ENCODE assay signal across 1 cellular context in the genomic region with DNA sequence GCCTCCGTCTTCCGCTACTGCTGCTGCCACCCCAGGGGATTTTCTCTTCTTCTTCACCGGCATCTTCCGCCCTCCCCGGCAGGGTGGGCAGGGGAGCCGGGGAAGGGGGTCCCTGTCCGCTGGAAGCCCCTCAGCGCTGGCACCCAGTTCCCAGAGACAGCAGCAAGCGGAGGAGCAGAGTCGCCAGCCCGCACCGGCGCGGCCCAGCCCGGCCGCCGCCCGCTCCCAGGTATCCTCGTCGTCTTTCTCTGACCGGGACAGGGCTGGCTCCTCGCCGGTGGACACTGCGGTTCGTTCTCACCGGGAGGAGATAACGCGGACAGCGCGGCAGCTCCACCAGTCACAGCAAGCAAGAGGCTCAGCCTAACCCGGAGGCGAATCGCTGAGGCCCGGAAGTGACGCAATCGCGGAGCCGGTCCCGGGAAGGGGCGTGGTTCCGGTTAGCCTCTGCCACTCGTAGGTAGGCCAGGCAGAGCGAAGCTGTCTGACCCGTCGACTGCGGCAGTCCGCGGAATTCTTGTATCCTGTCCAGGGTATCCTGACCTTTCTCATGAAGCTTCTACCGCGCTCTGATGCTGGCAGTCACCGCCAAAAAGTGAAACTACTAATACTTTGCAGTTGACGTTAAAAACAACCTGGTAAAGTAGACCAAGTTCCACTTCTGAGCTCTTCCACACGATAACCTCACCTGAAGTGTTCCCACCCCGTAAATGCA.
TF ChIP-seq lines count a peak whose summit lies in the region.

TSS of gene DCUN1D5 (minus strand) at position 351 of the 715 bp plus-strand sequence. CDS start at position 63, 288 bp downstream.

TF ChIP-seq in K562, 482 proteins besides CTCF, POLR2A, EP300 and RAD21 (continued from another document and continues in another):
- TF ChIP-seq ZNF511 (CRISPR knock-in tag; IDR thresholded peaks at IDR 0.05) (0 out of 2 replicates have a peak, but pooled peaks have one; percentile 81), NFE2 (IDR thresholded peaks at IDR 0.05; ENCODE audit: low read depth) (no peak), NR2C2 (CRISPR knock-in tag; IDR thresholded peaks at IDR 0.05) (peak; percentile 96), NR2C2 (tag; IDR thresholded peaks at IDR 0.05) (peak; percentile 99), CBX1 (IDR thresholded peaks at IDR 0.05; ENCODE audit: low read depth) (peak; percentile 68; the same call in 1 of the 2 replicates), ETV1 (tag; conservative IDR thresholded peaks at IDR 0.05; ENCODE audit: low read depth) (peak; percentile 71), ZNF507 (tag; conservative IDR thresholded peaks at IDR 0.05) (no peak), ZBTB11 (CRISPR knock-in tag; IDR thresholded peaks at IDR 0.05) (peak in 2 of 3 experiments; percentile 77 to 94; a peak in 4 of 6 replicates), ZNF57 (CRISPR knock-in tag; IDR thresholded peaks at IDR 0.05) (no peak), SOX6 (IDR thresholded peaks at IDR 0.05) (peak; percentile 21; the same call in 1 of the 2 replicates), ILF3 (IDR thresholded peaks at IDR 0.05; ENCODE audit: borderline replicate concordance) (no peak), ZNF780A (CRISPR knock-in tag; IDR thresholded peaks at IDR 0.05) (no peak), PRMT5 (CRISPR knock-in tag; IDR thresholded peaks at IDR 0.05) (no peak), ZFP30 (CRISPR knock-in tag; IDR thresholded peaks at IDR 0.05; ENCODE audit: borderline replicate concordance) (no peak), ZBTB9 (CRISPR knock-in tag; IDR thresholded peaks at IDR 0.05) (no peak), DIDO1 (tag; IDR thresholded peaks at IDR 0.05; ENCODE audit: low read depth) (0 out of 2 replicates have a peak, but pooled peaks have one; percentile 58), MLX (CRISPR knock-in tag; conservative IDR thresholded peaks at IDR 0.05) (no peak), XRCC3 (IDR thresholded peaks at IDR 0.05) (no peak), ZHX1 (conservative IDR thresholded peaks at IDR 0.05; ENCODE audit: low read length) (no peak), DDX20 (tag; IDR thresholded peaks at IDR 0.05; ENCODE audit: low read depth) (no peak), TRIM24 (IDR thresholded peaks at IDR 0.05) (peak; percentile 10 to 63; a peak in 2 of 4 replicates), HLTF (IDR thresholded peaks at IDR 0.05) (no peak), HOXB6 (CRISPR knock-in tag; IDR thresholded peaks at IDR 0.05; ENCODE audit: borderline replicate concordance) (no peak), STAG1 (CRISPR knock-in tag; IDR thresholded peaks at IDR 0.05; ENCODE audit: borderline replicate concordance) (no peak)
- TF ChIP-seq, protein P1, sequence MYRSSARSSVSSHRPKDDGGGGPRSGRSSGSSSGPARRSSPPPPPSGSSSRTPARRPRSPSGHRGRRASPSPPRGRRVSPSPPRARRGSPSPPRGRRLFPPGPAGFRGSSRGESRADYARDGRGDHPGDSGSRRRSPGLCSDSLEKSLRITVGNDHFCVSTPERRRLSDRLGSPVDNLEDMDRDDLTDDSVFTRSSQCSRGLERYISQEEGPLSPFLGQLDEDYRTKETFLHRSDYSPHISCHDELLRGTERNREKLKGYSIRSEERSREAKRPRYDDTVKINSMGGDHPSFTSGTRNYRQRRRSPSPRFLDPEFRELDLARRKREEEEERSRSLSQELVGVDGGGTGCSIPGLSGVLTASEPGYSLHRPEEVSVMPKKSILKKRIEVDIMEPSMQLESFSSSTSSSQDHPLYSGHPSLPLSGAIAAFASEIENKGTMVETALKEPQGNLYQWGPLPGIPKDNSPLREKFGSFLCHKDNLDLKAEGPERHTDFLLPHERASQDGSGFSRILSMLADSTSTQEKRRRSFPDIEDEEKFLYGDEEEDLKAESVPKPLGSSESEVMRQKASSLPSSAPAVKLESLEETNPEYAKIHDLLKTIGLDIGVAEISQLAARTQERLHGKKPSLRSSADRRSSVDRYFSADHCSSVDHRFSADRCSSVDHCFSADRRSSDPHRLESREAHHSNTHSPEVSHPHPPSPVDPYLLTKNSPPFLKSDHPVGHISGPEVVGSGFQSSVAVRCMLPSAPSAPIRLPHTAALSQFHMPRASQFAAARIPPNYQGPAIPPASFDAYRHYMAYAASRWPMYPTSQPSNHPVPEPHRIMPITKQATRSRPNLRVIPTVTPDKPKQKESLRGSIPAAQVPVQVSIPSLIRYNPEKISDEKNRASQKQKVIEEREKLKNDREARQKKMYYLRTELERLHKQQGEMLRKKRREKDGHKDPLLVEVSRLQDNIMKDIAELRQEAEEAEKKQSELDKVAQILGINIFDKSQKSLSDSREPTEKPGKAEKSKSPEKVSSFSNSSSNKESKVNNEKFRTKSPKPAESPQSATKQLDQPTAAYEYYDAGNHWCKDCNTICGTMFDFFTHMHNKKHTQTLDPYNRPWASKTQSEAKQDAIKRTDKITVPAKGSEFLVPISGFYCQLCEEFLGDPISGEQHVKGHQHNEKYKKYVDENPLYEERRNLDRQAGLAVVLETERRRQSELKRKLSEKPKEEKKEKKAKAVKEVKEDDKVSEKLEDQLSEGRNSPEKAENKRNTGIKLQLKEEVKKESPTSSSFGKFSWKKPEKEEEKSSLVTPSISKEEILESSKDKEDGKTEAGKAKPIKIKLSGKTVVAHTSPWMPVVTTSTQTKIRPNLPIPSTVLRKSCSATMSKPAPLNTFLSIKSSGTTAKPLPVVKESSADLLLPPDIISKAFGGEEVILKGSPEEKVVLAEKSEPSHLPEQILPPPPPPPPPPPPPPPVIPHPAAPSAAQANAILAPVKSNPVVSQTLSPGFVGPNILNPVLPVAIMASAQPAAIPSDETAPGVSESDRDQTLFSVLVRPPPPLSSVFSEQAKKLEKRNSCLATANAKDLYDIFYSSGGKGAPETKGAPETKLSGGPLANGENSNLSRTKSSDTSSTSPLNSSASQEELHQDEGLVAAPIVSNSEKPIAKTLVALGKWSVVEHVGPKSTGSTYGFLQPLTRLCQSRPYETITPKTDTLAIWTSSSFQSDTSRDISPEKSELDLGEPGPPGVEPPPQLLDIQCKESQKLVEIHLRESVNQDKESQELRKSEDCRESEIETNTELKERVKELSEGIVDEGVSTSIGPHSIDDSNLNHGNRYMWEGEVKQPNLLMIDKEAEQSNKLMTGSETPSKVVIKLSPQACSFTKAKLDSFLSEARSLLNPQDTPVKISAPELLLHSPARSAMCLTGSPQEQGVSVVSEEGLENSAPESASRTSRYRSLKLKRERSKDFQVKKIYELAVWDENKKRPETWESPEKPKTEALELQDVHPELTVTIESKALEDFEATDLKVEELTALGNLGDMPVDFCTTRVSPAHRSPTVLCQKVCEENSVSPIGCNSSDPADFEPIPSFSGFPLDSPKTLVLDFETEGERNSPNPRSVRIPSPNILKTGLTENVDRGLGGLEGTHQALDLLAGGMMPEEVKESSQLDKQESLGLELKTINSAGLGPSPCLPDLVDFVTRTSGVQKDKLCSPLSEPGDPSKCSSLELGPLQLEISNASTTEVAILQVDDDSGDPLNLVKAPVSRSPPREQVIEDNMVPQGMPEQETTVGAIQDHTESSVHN (IDR thresholded peaks at IDR 0.05; ENCODE audit: borderline replicate concordance in 1 of 2, low read depth in 1 of 2) = no peak
- TF ChIP-seq, protein P2, sequence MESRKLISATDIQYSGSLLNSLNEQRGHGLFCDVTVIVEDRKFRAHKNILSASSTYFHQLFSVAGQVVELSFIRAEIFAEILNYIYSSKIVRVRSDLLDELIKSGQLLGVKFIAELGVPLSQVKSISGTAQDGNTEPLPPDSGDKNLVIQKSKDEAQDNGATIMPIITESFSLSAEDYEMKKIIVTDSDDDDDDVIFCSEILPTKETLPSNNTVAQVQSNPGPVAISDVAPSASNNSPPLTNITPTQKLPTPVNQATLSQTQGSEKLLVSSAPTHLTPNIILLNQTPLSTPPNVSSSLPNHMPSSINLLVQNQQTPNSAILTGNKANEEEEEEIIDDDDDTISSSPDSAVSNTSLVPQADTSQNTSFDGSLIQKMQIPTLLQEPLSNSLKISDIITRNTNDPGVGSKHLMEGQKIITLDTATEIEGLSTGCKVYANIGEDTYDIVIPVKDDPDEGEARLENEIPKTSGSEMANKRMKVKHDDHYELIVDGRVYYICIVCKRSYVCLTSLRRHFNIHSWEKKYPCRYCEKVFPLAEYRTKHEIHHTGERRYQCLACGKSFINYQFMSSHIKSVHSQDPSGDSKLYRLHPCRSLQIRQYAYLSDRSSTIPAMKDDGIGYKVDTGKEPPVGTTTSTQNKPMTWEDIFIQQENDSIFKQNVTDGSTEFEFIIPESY (CRISPR knock-in tag; IDR thresholded peaks at IDR 0.05) = no peak
- TF ChIP-seq, protein P3, sequence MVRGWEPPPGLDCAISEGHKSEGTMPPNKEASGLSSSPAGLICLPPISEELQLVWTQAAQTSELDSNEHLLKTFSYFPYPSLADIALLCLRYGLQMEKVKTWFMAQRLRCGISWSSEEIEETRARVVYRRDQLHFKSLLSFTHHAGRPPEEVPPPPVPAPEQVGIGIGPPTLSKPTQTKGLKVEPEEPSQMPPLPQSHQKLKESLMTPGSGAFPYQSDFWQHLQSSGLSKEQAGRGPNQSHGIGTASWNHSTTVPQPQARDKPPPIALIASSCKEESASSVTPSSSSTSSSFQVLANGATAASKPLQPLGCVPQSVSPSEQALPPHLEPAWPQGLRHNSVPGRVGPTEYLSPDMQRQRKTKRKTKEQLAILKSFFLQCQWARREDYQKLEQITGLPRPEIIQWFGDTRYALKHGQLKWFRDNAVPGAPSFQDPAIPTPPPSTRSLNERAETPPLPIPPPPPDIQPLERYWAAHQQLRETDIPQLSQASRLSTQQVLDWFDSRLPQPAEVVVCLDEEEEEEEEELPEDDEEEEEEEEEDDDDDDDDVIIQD (CRISPR knock-in tag; IDR thresholded peaks at IDR 0.05) = no peak
- TF ChIP-seq, protein P4, sequence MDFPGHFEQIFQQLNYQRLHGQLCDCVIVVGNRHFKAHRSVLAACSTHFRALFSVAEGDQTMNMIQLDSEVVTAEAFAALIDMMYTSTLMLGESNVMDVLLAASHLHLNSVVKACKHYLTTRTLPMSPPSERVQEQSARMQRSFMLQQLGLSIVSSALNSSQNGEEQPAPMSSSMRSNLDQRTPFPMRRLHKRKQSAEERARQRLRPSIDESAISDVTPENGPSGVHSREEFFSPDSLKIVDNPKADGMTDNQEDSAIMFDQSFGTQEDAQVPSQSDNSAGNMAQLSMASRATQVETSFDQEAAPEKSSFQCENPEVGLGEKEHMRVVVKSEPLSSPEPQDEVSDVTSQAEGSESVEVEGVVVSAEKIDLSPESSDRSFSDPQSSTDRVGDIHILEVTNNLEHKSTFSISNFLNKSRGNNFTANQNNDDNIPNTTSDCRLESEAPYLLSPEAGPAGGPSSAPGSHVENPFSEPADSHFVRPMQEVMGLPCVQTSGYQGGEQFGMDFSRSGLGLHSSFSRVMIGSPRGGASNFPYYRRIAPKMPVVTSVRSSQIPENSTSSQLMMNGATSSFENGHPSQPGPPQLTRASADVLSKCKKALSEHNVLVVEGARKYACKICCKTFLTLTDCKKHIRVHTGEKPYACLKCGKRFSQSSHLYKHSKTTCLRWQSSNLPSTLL (IDR thresholded peaks at IDR 0.05) = no peak
